ENCODE assay signal across 9 cellular contexts in genomic region chr6:160667854-160668481, GRCh38. TPM values are rescaled to one million over a fixed set of nuclear protein-coding genes. Genes with fewer than 3 reads are reported as not detected.
A peak's percentile ranks its signal among the peaks of the same experiment; 100 is the strongest.
DNase-seq lines count a peak whose midpoint lies in the region; ATAC-seq and TF ChIP-seq lines count a peak whose summit lies in the region.
"Had no signal": no experiment of that assay in that cellular context is flagged by ENCODE, and none has a peak within 500 bp of the region (broad histone marks: within the 10 kb centered on the region; RNA-seq: fewer than 3 reads in every experiment).

No MANE protein-coding gene starts in this region.

- H3K4me1 ChIP-seq in Loucy (ENCODE audit: insufficient read depth, low read length, poor library complexity, severe bottlenecking) (no peaks in the 10 kb centered on the region), lower lobe of right lung (no peaks in the 10 kb centered on the region)
- H3K4me1 ChIP-seq in CD8-positive, alpha-beta memory T cell (ENCODE audit: insufficient read depth, low read length): no peaks in the 10 kb centered on the region

- H3K9me2 ChIP-seq in Loucy (replicated peaks; ENCODE audit: low read depth, low read length): no peaks in the 10 kb centered on the region

- no peak overlapping the region for H3K4me3 ChIP-seq in Loucy (ENCODE audit: low read length, poor library complexity, severe bottlenecking)
- no peak overlapping the region for H3K4me3 ChIP-seq in lower lobe of right lung
- no peak overlapping the region for H3K4me3 ChIP-seq in CD8-positive, alpha-beta memory T cell (ENCODE audit: low read length)

- no peak overlapping the region for H2AFZ ChIP-seq in Loucy (ENCODE audit: low read length)

- no peak overlapping the region for H3K4me3 Mint-ChIP-seq in activated CD4-positive, alpha-beta memory T cell treated with anti-CD3 and anti-CD28 coated beads, Interleukin-2, amount 10 ng/mL, durations not matched to agents 7 days and 5 days
- H3K4me3 Mint-ChIP-seq in CD8-positive, alpha-beta memory T cell: no peak overlapping the region

- no peaks in the 10 kb centered on the region for H3K9me3 Mint-ChIP-seq in activated CD4-positive, alpha-beta memory T cell treated with anti-CD3 and anti-CD28 coated beads, Interleukin-2, amount 10 ng/mL, durations not matched to agents 7 days and 5 days
- peaks cover 2 to 8% (median 3%) of the 10 kb centered on the region in 5 donors for H3K9me3 Mint-ChIP-seq in CD8-positive, alpha-beta memory T cell

- ATAC-seq in GM21786 (IDR thresholded peaks at IDR 0.05; ENCODE audit: unreplicated experiment): peak; percentile 69
- peak; percentile 69 to 70 for ATAC-seq in lower lobe of right lung

- H3K27ac ChIP-seq in lower lobe of right lung: no peak overlapping the region
- no peak overlapping the region for H3K27ac ChIP-seq in CD8-positive, alpha-beta memory T cell (ENCODE audit: low read depth, low read length)

- H3K4me2 ChIP-seq in Loucy (ENCODE audit: low read depth, low read length, poor library complexity, severe bottlenecking): no peak overlapping the region

- H3K27me3 Mint-ChIP-seq in activated CD4-positive, alpha-beta memory T cell treated with anti-CD3 and anti-CD28 coated beads, Interleukin-2, amount 10 ng/mL, durations not matched to agents 7 days and 5 days: peaks cover 4% of the 10 kb centered on the region
- peaks cover 7 to 8% of the 10 kb centered on the region in 2 donors for H3K27me3 Mint-ChIP-seq in CD8-positive, alpha-beta memory T cell

- TF ChIP-seq CTCF in Loucy (conservative IDR thresholded peaks at IDR 0.05; ENCODE audit: low read length) (peak; percentile 52), lower lobe of right lung (IDR thresholded peaks at IDR 0.05) (peak; percentile 47)

- CTCF ChIA-PET in activated CD4-positive, alpha-beta memory T cell treated with anti-CD3 and anti-CD28 coated beads, Interleukin-2, amount 10 ng/mL, durations not matched to agents 7 days and 5 days (lab: Charles Lee): interaction anchor here (0.8 to 1.4 kb wide), 4 partner anchors 10 to 805 kb away, joined by 3 to 4 read pairs (median 4); no protein-coding TSS in a partner anchor
- CTCF ChIA-PET in CD8-positive, alpha-beta memory T cell (lab: Charles Lee): no interaction called here

- DNase-seq in NCI-H2171 treated with DMSO at 0.1 percent for 48 hours (lab: John Stamatoyannopoulos, UW) (peak; percentile 22), NCI-H2171 (lab: John Stamatoyannopoulos, UW) (no peak), lower lobe of right lung (no peak), H4 (ENCODE audit: low spot score) (no peak)
- DNase-seq in activated CD4-positive, alpha-beta memory T cell treated with anti-CD3 and anti-CD28 coated beads, Interleukin-2, amount 10 ng/mL, durations not matched to agents 7 days and 5 days: peak; percentile 49
- DNase-seq in CD8-positive, alpha-beta memory T cell: no peak

- POLR2A ChIA-PET in activated CD4-positive, alpha-beta memory T cell treated with anti-CD3 and anti-CD28 coated beads, Interleukin-2, amount 10 ng/mL, durations not matched to agents 7 days and 5 days (lab: Charles Lee): no interaction called here
- POLR2A ChIA-PET in CD8-positive, alpha-beta memory T cell (lab: Charles Lee): no interaction called here

- no peak overlapping the region for H3K27ac Mint-ChIP-seq in activated CD4-positive, alpha-beta memory T cell treated with anti-CD3 and anti-CD28 coated beads, Interleukin-2, amount 10 ng/mL, durations not matched to agents 7 days and 5 days
- H3K27ac Mint-ChIP-seq in CD8-positive, alpha-beta memory T cell: no peak overlapping the region

- no peaks in the 10 kb centered on the region for H3K9me3 ChIP-seq in Loucy (ENCODE audit: insufficient read depth, low read depth, low read length)
- H3K9me3 ChIP-seq in lower lobe of right lung: no peaks in the 10 kb centered on the region
- H3K9me3 ChIP-seq in CD8-positive, alpha-beta memory T cell (ENCODE audit: low read length): no peaks in the 10 kb centered on the region

- H3K36me3 ChIP-seq in Loucy (ENCODE audit: insufficient read depth, low read length) (no peaks in the 10 kb centered on the region), lower lobe of right lung (no peaks in the 10 kb centered on the region)
- H3K36me3 ChIP-seq in CD8-positive, alpha-beta memory T cell (ENCODE audit: insufficient read depth, low read length): no peaks in the 10 kb centered on the region

- H3K9ac ChIP-seq in Loucy (ENCODE audit: low read depth, low read length, poor library complexity, severe bottlenecking): no peak overlapping the region

- H3K27me3 ChIP-seq in Loucy (ENCODE audit: insufficient read depth, low read length, poor library complexity, severe bottlenecking) (no peaks in the 10 kb centered on the region), lower lobe of right lung (ENCODE audit: low read depth) (no peaks in the 10 kb centered on the region)
- H3K27me3 ChIP-seq in CD8-positive, alpha-beta memory T cell (ENCODE audit: insufficient read depth, low read length, poor library complexity, severe bottlenecking): no peaks in the 10 kb centered on the region

- H3K36me3 Mint-ChIP-seq in activated CD4-positive, alpha-beta memory T cell treated with anti-CD3 and anti-CD28 coated beads, Interleukin-2, amount 10 ng/mL, durations not matched to agents 7 days and 5 days (ENCODE audit: low read depth): no peaks in the 10 kb centered on the region
- no peaks in the 10 kb centered on the region for H3K36me3 Mint-ChIP-seq in CD8-positive, alpha-beta memory T cell

- no peaks in the 10 kb centered on the region for H3K79me2 ChIP-seq in Loucy (ENCODE audit: insufficient read depth, low read length)

- H3K4me1 Mint-ChIP-seq in activated CD4-positive, alpha-beta memory T cell treated with anti-CD3 and anti-CD28 coated beads, Interleukin-2, amount 10 ng/mL, durations not matched to agents 7 days and 5 days: no peaks in the 10 kb centered on the region
- H3K4me1 Mint-ChIP-seq in CD8-positive, alpha-beta memory T cell: no peaks in the 10 kb centered on the region

- H3F3A ChIP-seq in Loucy (ENCODE audit: low read depth): no peaks in the 10 kb centered on the region

- intact Hi-C loops in lower lobe of right lung (cut with DNase I): no loop called here

- no peaks in the 10 kb centered on the region for H4K20me1 ChIP-seq in Loucy (ENCODE audit: insufficient read depth, low read length, poor library complexity, severe bottlenecking)

RNA-seq across cellular contexts. Expression of gene LPA, which starts 3.9 kb away (rescaled TPM):
- not detected for total RNA-seq in activated CD4-positive, alpha-beta memory T cell treated with anti-CD3 and anti-CD28 coated beads, Interleukin-2, amount 10 ng/mL, durations not matched to agents 7 days and 5 days
- total RNA-seq in lower lobe of right lung: 0.30 TPM
- not detected in 2 replicates for total RNA-seq in H4 (2014; rRNA removed; shearing (Covaris generic))
- total RNA-seq in CD8-positive, alpha-beta memory T cell: not detected
- not detected for polyA plus RNA-seq in CD8-positive, alpha-beta memory T cell
- total RNA-seq: myocyte had no signal

RNA-seq across cellular contexts. Expression of gene PLG, which starts 34.1 kb away (rescaled TPM):
- total RNA-seq in activated CD4-positive, alpha-beta memory T cell treated with anti-CD3 and anti-CD28 coated beads, Interleukin-2, amount 10 ng/mL, durations not matched to agents 7 days and 5 days: under 1 TPM in 1 of 2 experiments, not detected in 1; 0.30 TPM
- total RNA-seq in lower lobe of right lung: 0.95 TPM
- not detected in 2 replicates for total RNA-seq in H4 (2014; rRNA removed; shearing (Covaris generic))
- under 1 TPM in 1 of 2 experiments, not detected in 1; 0.33 TPM for total RNA-seq in CD8-positive, alpha-beta memory T cell
- polyA plus RNA-seq in CD8-positive, alpha-beta memory T cell: not detected
- total RNA-seq: myocyte had no signal

Comparison
In these comparisons a context has a peak if more than half of its experiments do, and no peak if none do; other contexts are left out.
1. DNase-seq: peak in NCI-H2171 treated with DMSO at 0.1 percent for 48 hours (single experiment) and activated CD4-positive, alpha-beta memory T cell treated with anti-CD3 and anti-CD28 coated beads, Interleukin-2, amount 10 ng/mL, durations not matched to agents 7 days and 5 days (single experiment); none in NCI-H2171 (single experiment), lower lobe of right lung (single experiment), H4 (single experiment) and CD8-positive, alpha-beta memory T cell (0 of 5).